In genomic region chr9:98010450-98010849, GRCh38 we compare ENCODE assay signal across 8 cellular contexts. TPM values are rescaled to one million over a fixed set of nuclear protein-coding genes. Genes with fewer than 3 reads are reported as not detected.
DNase-seq lines count a peak whose midpoint lies in the region; FAIRE-seq and TF ChIP-seq lines count a peak whose summit lies in the region.

No MANE protein-coding gene starts in this region.

- peak overlapping the region; percentile 60 for H3K27ac Mint-ChIP-seq in activated CD4-positive, alpha-beta T cell treated with anti-CD3 and anti-CD28 coated beads, Interleukin-2, amount 10 ng/mL, durations not matched to agents 7 days and 5 days

- peaks cover 34% of the 10 kb centered on the region for H3K4me1 Mint-ChIP-seq in activated CD4-positive, alpha-beta T cell treated with anti-CD3 and anti-CD28 coated beads, Interleukin-2, amount 10 ng/mL, durations not matched to agents 7 days and 5 days

- peaks cover 81% of the 10 kb centered on the region for H3K36me3 Mint-ChIP-seq in activated CD4-positive, alpha-beta T cell treated with anti-CD3 and anti-CD28 coated beads, Interleukin-2, amount 10 ng/mL, durations not matched to agents 7 days and 5 days (ENCODE audit: low read depth)

- POLR2A ChIA-PET in activated CD4-positive, alpha-beta T cell treated with anti-CD3 and anti-CD28 coated beads, Interleukin-2, amount 10 ng/mL, durations not matched to agents 7 days and 5 days (lab: Charles Lee) = no interaction called here
- POLR2A ChIA-PET in HEK293T (lab: Yijun Ruan, JAX) = interaction anchor here (0.9 kb wide), 1 partner anchor 46 kb away, joined by 3 read pairs; the partner anchor contains the start of gene NANS

- no peaks in the 10 kb centered on the region for H3K27me3 Mint-ChIP-seq in activated CD4-positive, alpha-beta T cell treated with anti-CD3 and anti-CD28 coated beads, Interleukin-2, amount 10 ng/mL, durations not matched to agents 7 days and 5 days

- CTCF ChIA-PET in activated CD4-positive, alpha-beta T cell treated with anti-CD3 and anti-CD28 coated beads, Interleukin-2, amount 10 ng/mL, durations not matched to agents 7 days and 5 days (lab: Charles Lee) = interaction anchor here (0.6 kb wide), 1 partner anchor 87 kb away, joined by 4 read pairs; no protein-coding TSS in a partner anchor
- CTCF ChIA-PET in HEK293T (lab: Yijun Ruan, JAX) = interaction anchor here (0.6 kb wide), 1 partner anchor 10 kb away, joined by 3 read pairs; no protein-coding TSS in a partner anchor

- no peaks in the 10 kb centered on the region for H3K9me3 Mint-ChIP-seq in activated CD4-positive, alpha-beta T cell treated with anti-CD3 and anti-CD28 coated beads, Interleukin-2, amount 10 ng/mL, durations not matched to agents 7 days and 5 days

- FAIRE-seq in frontal cortex (lab: Jason Lieb, UNC) = no peak

- DNase-seq in activated CD4-positive, alpha-beta T cell treated with anti-CD3 and anti-CD28 coated beads, Interleukin-2, amount 10 ng/mL, durations not matched to agents 7 days and 5 days = no peak
- no peak for DNase-seq in activated CD4-positive, alpha-beta T cell treated with anti-CD3 and anti-CD28 coated beads for 4 hours
- DNase-seq in HEK293T (ENCODE audit: extremely low spot score) (peak; percentile 32), NCI-H510A treated with DMSO at 0.1 percent for 48 hours (lab: John Stamatoyannopoulos, UW) (peak; percentile 36), germinal center (ENCODE audit: low spot score) (peak; percentile 76), cortex of kidney (lab: John Stamatoyannopoulos, UW) (no peak), NCI-H1930 (lab: John Stamatoyannopoulos, UW) (no peak), frontal cortex (ENCODE audit: low spot score in 2 of 2) (no peak)

- H3K4me3 Mint-ChIP-seq in activated CD4-positive, alpha-beta T cell treated with anti-CD3 and anti-CD28 coated beads, Interleukin-2, amount 10 ng/mL, durations not matched to agents 7 days and 5 days = no peak overlapping the region

TF ChIP-seq in HEK293T, 16 proteins besides CTCF, POLR2A, EP300 and RAD21:
- no peak for TF ChIP-seq HDGF (IDR thresholded peaks at IDR 0.05; ENCODE audit: borderline replicate concordance)
- no peak for TF ChIP-seq ZNF384 (IDR thresholded peaks at IDR 0.05)
- TF ChIP-seq NFRKB (IDR thresholded peaks at IDR 0.05) = no peak
- no peak for TF ChIP-seq SUZ12 (IDR thresholded peaks at IDR 0.05)
- TF ChIP-seq L3MBTL2 (conservative IDR thresholded peaks at IDR 0.05) = no peak
- no peak for TF ChIP-seq LEF1 (IDR thresholded peaks at IDR 0.05; ENCODE audit: borderline replicate concordance)
- no peak for TF ChIP-seq FOXA1 (IDR thresholded peaks at IDR 0.05)
- TF ChIP-seq TARDBP (IDR thresholded peaks at IDR 0.05) = no peak
- no peak for TF ChIP-seq ELF4 (IDR thresholded peaks at IDR 0.05)
- TF ChIP-seq ARNT (IDR thresholded peaks at IDR 0.05) = no peak
- TF ChIP-seq FOXK2 (IDR thresholded peaks at IDR 0.05) = no peak
- TF ChIP-seq CTBP1 (IDR thresholded peaks at IDR 0.05; ENCODE audit: borderline replicate concordance) = no peak
- TF ChIP-seq BHLHE40 (IDR thresholded peaks at IDR 0.05; ENCODE audit: borderline replicate concordance) = no peak
- no peak for TF ChIP-seq SP1 (IDR thresholded peaks at IDR 0.05)
- no peak for TF ChIP-seq PKNOX1 (IDR thresholded peaks at IDR 0.05)
- no peak for TF ChIP-seq FOXM1 (IDR thresholded peaks at IDR 0.05; ENCODE audit: borderline replicate concordance)

RNA-seq across cellular contexts. Expression of gene ANP32B, which starts 27.3 kb away (rescaled TPM):
- total RNA-seq in activated CD4-positive, alpha-beta T cell treated with anti-CD3 and anti-CD28 coated beads, Interleukin-2, amount 10 ng/mL, durations not matched to agents 7 days and 5 days = 100 to 1,000 TPM; 358 to 453 TPM
- 6.1 TPM for total RNA-seq in frontal cortex

RNA-seq across cellular contexts. Expression of gene NANS, which starts 46.1 kb away (rescaled TPM):
- total RNA-seq in activated CD4-positive, alpha-beta T cell treated with anti-CD3 and anti-CD28 coated beads, Interleukin-2, amount 10 ng/mL, durations not matched to agents 7 days and 5 days = 10 to 100 TPM; 37.2 to 38.3 TPM
- total RNA-seq in frontal cortex = 22.8 TPM

Comparison
In these comparisons a context has a peak if more than half of its experiments do, and no peak if none do; other contexts are left out.
1. DNase-seq: peak in HEK293T (single experiment), NCI-H510A treated with DMSO at 0.1 percent for 48 hours (single experiment) and germinal center (single experiment); none in activated CD4-positive, alpha-beta T cell treated with anti-CD3 and anti-CD28 coated beads, Interleukin-2, amount 10 ng/mL, durations not matched to agents 7 days and 5 days (single experiment), activated CD4-positive, alpha-beta T cell treated with anti-CD3 and anti-CD28 coated beads for 4 hours (0 of 2), cortex of kidney (single experiment), NCI-H1930 (0 of 2) and frontal cortex (0 of 2).
2. RNA of gene ANP32B, which starts 27.3 kb away (total RNA-seq): 358 to 453 TPM in activated CD4-positive, alpha-beta T cell treated with anti-CD3 and anti-CD28 coated beads, Interleukin-2, amount 10 ng/mL, durations not matched to agents 7 days and 5 days; 6.1 TPM in frontal cortex (single experiment); every median in the first group is over 10 times any median in the second.